Comparison of ENCODE assay signal across 15 cellular contexts in genomic region chr12:11891350-11892064, GRCh38.
DNase-seq lines count a peak whose midpoint lies in the region; ATAC-seq and TF ChIP-seq lines count a peak whose summit lies in the region.
"Had no signal": no experiment of that assay in that cellular context is flagged by ENCODE, and none has a peak within 500 bp of the region (broad histone marks: within the 10 kb centered on the region; RNA-seq: fewer than 3 reads in every experiment).

No MANE protein-coding gene starts in this region.

- H3K4me2 ChIP-seq in OCI-LY7 (ENCODE audit: low read length), result peak overlapping the region; percentile 42; the same call in 1 of the 2 replicates

- ATAC-seq in left ventricle myocardium superior (peak; percentile 96), SK-N-SH treated with all-trans-retinoic acid at 6 μM for 48 hours (no peak)
- ATAC-seq: effector memory CD8-positive, alpha-beta T cell; upper lobe of right lung had no signal

- H3K9me2 ChIP-seq in OCI-LY7 (ENCODE audit: insufficient read depth, low read length), result no peaks in the 10 kb centered on the region

- H3K4me1 ChIP-seq in OCI-LY7 (ENCODE audit: insufficient read depth, low read length, poor library complexity, severe bottlenecking) (peaks cover 77% of the 10 kb centered on the region), transverse colon (peaks cover 0 to 8% (median under 1%) of the 10 kb centered on the region in 4 donors)
- H3K4me1 ChIP-seq: breast epithelium had no signal

- H3K79me2 ChIP-seq in OCI-LY7 (ENCODE audit: insufficient read depth, low read depth, low read length), result no peaks in the 10 kb centered on the region

- intact Hi-C loops in OCI-LY7 (cut with micrococcal nuclease; ENCODE audit: unreplicated experiment), result loop anchor here (5.0 kb wide), 3 partner anchors 54 to 239 kb away; no protein-coding TSS in a partner anchor
- intact Hi-C loops in left ventricle myocardium superior (cut with micrococcal nuclease), result no loop called here
- intact Hi-C loops in transverse colon (cut with DNase I; ENCODE audit: low total_unique reads), result no loop called here

- no peaks in the 10 kb centered on the region for H4K20me1 ChIP-seq in OCI-LY7 (ENCODE audit: insufficient read depth, low read length)

- H3K36me3 Mint-ChIP-seq in progenitor cell of endocrine pancreas (ENCODE audit: insufficient read depth), result peaks cover 46% of the 10 kb centered on the region

- peaks cover 49% of the 10 kb centered on the region for H3K36me3 ChIP-seq in OCI-LY7 (ENCODE audit: insufficient read depth, low read length)
- peaks cover 0 to 25% (median 11%) of the 10 kb centered on the region in 4 donors for H3K36me3 ChIP-seq in transverse colon

- peak overlapping the region; percentile 22; the same call in 1 of the 2 replicates for H2AFZ ChIP-seq in OCI-LY7 (ENCODE audit: low read length)

- DNase-seq in HL-60 (ENCODE audit: low read depth in 1 of 2, low spot score in 1 of 2) (peak in 1 of 2 experiments; percentile 77), OCI-LY7 (ENCODE audit: low spot score) (peak; percentile 74), left ventricle myocardium superior (peak; percentile 65), progenitor cell of endocrine pancreas (ENCODE audit: low spot score, unreplicated experiment) (no peak), NCI-H2171 (lab: John Stamatoyannopoulos, UW) (no peak), inferior parietal cortex (ENCODE audit: extremely low spot score) (no peak), transverse colon (no peak)
- DNase-seq: activated CD8-positive, alpha-beta memory T cell treated with anti-CD3 and anti-CD28 coated beads, Interleukin-2, amount 50 U/mL, for 4 hours; CD4-positive, alpha-beta memory T cell; effector memory CD8-positive, alpha-beta T cell; stimulated activated CD4-positive, alpha-beta T cell treated with anti-CD3 and anti-CD28 coated beads, Interleukin-1b, Interleukin-23, amount 100 ng/mL, for 48 hours; upper lobe of right lung had no signal

- TF ChIP-seq CTCF in HL-60 (IDR thresholded peaks at IDR 0.05; ENCODE audit: insufficient read depth, low read length) (no peak), OCI-LY7 (conservative IDR thresholded peaks at IDR 0.05; ENCODE audit: low read length) (no peak), progenitor cell of endocrine pancreas (IDR thresholded peaks at IDR 0.05; ENCODE audit: unreplicated experiment) (no peak), transverse colon (IDR thresholded peaks at IDR 0.05) (no peak)

- no peak for TF ChIP-seq POLR2A in transverse colon (IDR thresholded peaks at IDR 0.05)

- 75 to 88% methylated on average over 11 of the region's 11 CpGs for WGBS in transverse colon (ENCODE audit: low coverage in 1 of 2), 2 donors

- CTCF ChIA-PET in OCI-LY7 (lab: Charles Lee; ENCODE audit: unreplicated experiment), result no interaction called here

- H3K4me3 Mint-ChIP-seq in progenitor cell of endocrine pancreas (ENCODE audit: low read depth), result no peak overlapping the region
- H3K4me3 Mint-ChIP-seq: activated naive CD4-positive, alpha-beta T cell treated with anti-CD3 and anti-CD28 coated beads, Interleukin-2, amount 50 U/mL, for 24 hours; CD4-positive, alpha-beta memory T cell; effector memory CD8-positive, alpha-beta T cell had no signal

- H3K27me3 ChIP-seq in HL-60 (ENCODE audit: insufficient read depth, poor library complexity, severe bottlenecking) (no peaks in the 10 kb centered on the region), transverse colon (no peaks in the 10 kb centered on the region)
- H3K27me3 ChIP-seq: breast epithelium, upper lobe of right lung had no signal

- no peaks in the 10 kb centered on the region for H3K27me3 Mint-ChIP-seq in progenitor cell of endocrine pancreas
- H3K27me3 Mint-ChIP-seq: activated naive CD4-positive, alpha-beta T cell treated with anti-CD3 and anti-CD28 coated beads, Interleukin-2, amount 50 U/mL, for 24 hours; CD4-positive, alpha-beta memory T cell; effector memory CD8-positive, alpha-beta T cell had no signal

- no peak for TF ChIP-seq EP300 in transverse colon (IDR thresholded peaks at IDR 0.05; ENCODE audit: low read depth)

- in situ Hi-C loops in transverse colon (cut with MboI; ENCODE audit: low pct_ligation_motif_present in 1 of 4, low pct_unique_long_range_greater_than_20kb in 1 of 4, low sequenced_read_pairs in 3 of 4), result no loop called here

- peak overlapping the region; percentile 38 for H3K27ac Mint-ChIP-seq in progenitor cell of endocrine pancreas
- H3K27ac Mint-ChIP-seq: activated naive CD4-positive, alpha-beta T cell treated with anti-CD3 and anti-CD28 coated beads, Interleukin-2, amount 50 U/mL, for 24 hours; effector memory CD8-positive, alpha-beta T cell had no signal

- no TSS peak for BruUV-seq in OCI-LY7 (replicated peaks; lab: Mats Ljungman, UMichigan)

- POLR2A ChIA-PET in OCI-LY7 (lab: Charles Lee), result interaction anchor here (0.6 to 2.0 kb wide), 9 partner anchors 17 to 1535 kb away, joined by 3 to 7 read pairs (median 4); no protein-coding TSS in a partner anchor

- H3K27ac ChIP-seq in HL-60 (replicated peaks), result peak overlapping the region; percentile 61
- H3K27ac ChIP-seq in OCI-LY7 (ENCODE audit: low read depth, low read length, poor library complexity, severe bottlenecking), result peak overlapping the region; percentile 98
- no peak overlapping the region for H3K27ac ChIP-seq in transverse colon
- H3K27ac ChIP-seq: upper lobe of right lung had no signal

- peaks cover 10% of the 10 kb centered on the region for H3K4me1 Mint-ChIP-seq in progenitor cell of endocrine pancreas (ENCODE audit: low read depth)

- no peak overlapping the region for H3K4me3 ChIP-seq in HL-60 (replicated peaks; ENCODE audit: insufficient read depth, low read length)
- peak overlapping the region; percentile 5 for H3K4me3 ChIP-seq in OCI-LY7 (ENCODE audit: low read depth, low read length, poor library complexity, severe bottlenecking)
- no peak overlapping the region for H3K4me3 ChIP-seq in transverse colon
- H3K4me3 ChIP-seq: breast epithelium, upper lobe of right lung had no signal

- H3K9me3 Mint-ChIP-seq in progenitor cell of endocrine pancreas (ENCODE audit: low read depth), result peaks cover 4% of the 10 kb centered on the region
- H3K9me3 Mint-ChIP-seq: activated naive CD4-positive, alpha-beta T cell treated with anti-CD3 and anti-CD28 coated beads, Interleukin-2, amount 50 U/mL, for 24 hours; effector memory CD8-positive, alpha-beta T cell had no signal

- H3K9me3 ChIP-seq in OCI-LY7 (ENCODE audit: low read length), result no peaks in the 10 kb centered on the region; the same call in 1 of the 2 replicates
- H3K9me3 ChIP-seq in transverse colon, result no peaks in the 10 kb centered on the region
- H3K9me3 ChIP-seq: breast epithelium, upper lobe of right lung had no signal

TF ChIP-seq in SK-N-SH treated with all-trans-retinoic acid at 6 μM for 48 hours, 23 proteins besides CTCF, POLR2A, EP300 and RAD21:
- no peak for TF ChIP-seq TOX (CRISPR knock-in tag; IDR thresholded peaks at IDR 0.05; ENCODE audit: borderline replicate concordance)
- no peak for TF ChIP-seq TSHZ2 (CRISPR knock-in tag; IDR thresholded peaks at IDR 0.05)
- no peak for TF ChIP-seq OSR1 (CRISPR knock-in tag; IDR thresholded peaks at IDR 0.05)
- TF ChIP-seq ZNF8 (CRISPR knock-in tag; IDR thresholded peaks at IDR 0.05), result no peak
- no peak for TF ChIP-seq ZFP3 (CRISPR knock-in tag; IDR thresholded peaks at IDR 0.05)

Comparison
In these comparisons a context has a peak if more than half of its experiments do, and no peak if none do; other contexts are left out.
1. DNase-seq: peak in OCI-LY7 (single experiment) and left ventricle myocardium superior (single experiment); none in progenitor cell of endocrine pancreas (single experiment), NCI-H2171 (single experiment), inferior parietal cortex (single experiment) and transverse colon (single experiment).
2. H3K27ac ChIP-seq: peak in HL-60 (single experiment) and OCI-LY7 (single experiment); none in transverse colon (0 of 4).